1 cellular context compared by ENCODE assay signal in the genomic region with DNA sequence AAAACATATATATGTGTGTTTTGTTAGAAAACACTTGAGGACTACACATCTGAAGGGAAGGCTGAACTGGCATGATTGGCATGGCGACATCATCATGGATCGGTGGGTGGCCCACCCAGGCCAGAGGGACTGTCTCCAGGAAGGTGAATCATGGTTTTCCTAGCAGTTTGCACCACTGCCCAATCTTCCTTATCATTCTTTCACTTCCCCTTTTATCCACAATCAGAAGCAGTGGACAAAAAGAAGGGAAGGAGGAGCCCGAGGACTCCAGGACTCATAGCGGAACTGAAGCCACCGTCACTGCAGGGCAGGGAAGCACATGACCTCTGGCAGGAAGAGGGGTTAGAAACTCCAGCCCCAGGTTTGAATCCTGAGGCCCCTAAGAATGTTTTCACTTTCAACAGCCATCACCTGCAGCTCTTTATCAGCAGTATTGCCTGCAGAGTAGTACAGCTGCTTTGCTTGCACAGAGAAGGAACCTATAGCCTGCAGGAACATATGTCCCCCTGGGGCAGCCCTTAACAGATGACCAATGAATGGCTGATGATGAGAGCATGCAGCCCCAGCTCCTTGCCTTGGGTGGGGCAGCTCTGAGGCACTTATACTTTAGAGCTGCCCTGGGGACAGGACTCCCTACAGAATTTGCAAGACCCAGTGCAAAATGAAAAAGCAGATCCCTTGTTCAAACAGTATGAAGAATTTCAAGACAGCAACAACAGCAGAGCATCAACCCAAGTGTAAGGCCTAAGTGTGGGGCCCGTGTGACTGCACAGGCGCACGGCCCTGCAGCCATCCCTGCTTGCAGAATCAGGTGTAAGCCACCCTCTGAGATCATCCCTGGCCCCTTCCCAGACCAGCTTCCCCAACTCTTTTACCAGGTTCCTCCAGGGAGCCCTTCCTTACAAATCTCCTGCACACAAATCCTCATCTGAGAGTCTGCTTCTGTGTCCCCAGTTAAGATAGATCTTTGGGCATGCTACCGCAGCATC.
TF ChIP-seq lines count a peak whose summit lies in the region.

No MANE protein-coding gene starts in this region.

TF ChIP-seq in GM12878, 131 proteins besides CTCF, POLR2A, EP300 and RAD21 (continued from another document and continues in another):
- TF ChIP-seq CREB1 (IDR thresholded peaks at IDR 0.05; ENCODE audit: low read depth) (peak; percentile 36; the same call in 1 of the 2 replicates), RBBP5 (conservative IDR thresholded peaks at IDR 0.05) (no peak), ESRRA (IDR thresholded peaks at IDR 0.05; ENCODE audit: low read length) (no peak), ZBTB33 (IDR thresholded peaks at IDR 0.05) (no peak), MYC (IDR thresholded peaks at IDR 0.05; ENCODE audit: insufficient read depth, insufficient read length, insufficient replicate concordance, low read length, severe bottlenecking) (no peak), MEF2A (IDR thresholded peaks at IDR 0.05; ENCODE audit: insufficient read depth, low read depth, low read length) (no peak), POLR2AphosphoS2 (IDR thresholded peaks at IDR 0.05; ENCODE audit: low read depth, low read length) (no peak), YY1 (IDR thresholded peaks at IDR 0.05; ENCODE audit: low read depth, low read length) (no peak), E4F1 (IDR thresholded peaks at IDR 0.05; ENCODE audit: borderline replicate concordance, partially characterized antibody) (no peak), TCF3 (IDR thresholded peaks at IDR 0.05; ENCODE audit: borderline replicate concordance, insufficient read depth, low read depth, low read length) (no peak), RAD51 (IDR thresholded peaks at IDR 0.05) (0 out of 2 replicates have a peak, but pooled peaks have one; percentile 53), MTA3 (IDR thresholded peaks at IDR 0.05; ENCODE audit: borderline replicate concordance, low read length) (0 out of 2 replicates have a peak, but pooled peaks have one; percentile 29), BMI1 (IDR thresholded peaks at IDR 0.05; ENCODE audit: borderline replicate concordance) (no peak), CHD2 (IDR thresholded peaks at IDR 0.05; ENCODE audit: borderline replicate concordance, low read depth, low read length) (no peak), BCLAF1 (IDR thresholded peaks at IDR 0.05) (no peak), GATAD2B (conservative IDR thresholded peaks at IDR 0.05; ENCODE audit: low read depth) (no peak), SKIL (IDR thresholded peaks at IDR 0.05; ENCODE audit: low read depth, poor library complexity, severe bottlenecking) (no peak), SREBF1 (IDR thresholded peaks at IDR 0.05; ENCODE audit: low read length) (no peak), JUNB (IDR thresholded peaks at IDR 0.05) (peak; percentile 11; the same call in 1 of the 2 replicates), IRF3 (IDR thresholded peaks at IDR 0.05) (no peak), USF1 (IDR thresholded peaks at IDR 0.05; ENCODE audit: borderline replicate concordance, extremely low read length, insufficient read depth, low read depth, low read length) (no peak), HDAC6 (IDR thresholded peaks at IDR 0.05; ENCODE audit: unreplicated experiment) (no peak), TBL1XR1 (IDR thresholded peaks at IDR 0.05; ENCODE audit: low read depth, low read length) (no peak), ZNF24 (IDR thresholded peaks at IDR 0.05) (no peak), RB1 (IDR thresholded peaks at IDR 0.05; ENCODE audit: borderline replicate concordance) (no peak), ZBED1 (IDR thresholded peaks at IDR 0.05; ENCODE audit: borderline replicate concordance) (no peak)
- TF ChIP-seq, protein P1, sequence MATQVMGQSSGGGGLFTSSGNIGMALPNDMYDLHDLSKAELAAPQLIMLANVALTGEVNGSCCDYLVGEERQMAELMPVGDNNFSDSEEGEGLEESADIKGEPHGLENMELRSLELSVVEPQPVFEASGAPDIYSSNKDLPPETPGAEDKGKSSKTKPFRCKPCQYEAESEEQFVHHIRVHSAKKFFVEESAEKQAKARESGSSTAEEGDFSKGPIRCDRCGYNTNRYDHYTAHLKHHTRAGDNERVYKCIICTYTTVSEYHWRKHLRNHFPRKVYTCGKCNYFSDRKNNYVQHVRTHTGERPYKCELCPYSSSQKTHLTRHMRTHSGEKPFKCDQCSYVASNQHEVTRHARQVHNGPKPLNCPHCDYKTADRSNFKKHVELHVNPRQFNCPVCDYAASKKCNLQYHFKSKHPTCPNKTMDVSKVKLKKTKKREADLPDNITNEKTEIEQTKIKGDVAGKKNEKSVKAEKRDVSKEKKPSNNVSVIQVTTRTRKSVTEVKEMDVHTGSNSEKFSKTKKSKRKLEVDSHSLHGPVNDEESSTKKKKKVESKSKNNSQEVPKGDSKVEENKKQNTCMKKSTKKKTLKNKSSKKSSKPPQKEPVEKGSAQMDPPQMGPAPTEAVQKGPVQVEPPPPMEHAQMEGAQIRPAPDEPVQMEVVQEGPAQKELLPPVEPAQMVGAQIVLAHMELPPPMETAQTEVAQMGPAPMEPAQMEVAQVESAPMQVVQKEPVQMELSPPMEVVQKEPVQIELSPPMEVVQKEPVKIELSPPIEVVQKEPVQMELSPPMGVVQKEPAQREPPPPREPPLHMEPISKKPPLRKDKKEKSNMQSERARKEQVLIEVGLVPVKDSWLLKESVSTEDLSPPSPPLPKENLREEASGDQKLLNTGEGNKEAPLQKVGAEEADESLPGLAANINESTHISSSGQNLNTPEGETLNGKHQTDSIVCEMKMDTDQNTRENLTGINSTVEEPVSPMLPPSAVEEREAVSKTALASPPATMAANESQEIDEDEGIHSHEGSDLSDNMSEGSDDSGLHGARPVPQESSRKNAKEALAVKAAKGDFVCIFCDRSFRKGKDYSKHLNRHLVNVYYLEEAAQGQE (IDR thresholded peaks at IDR 0.05; ENCODE audit: low read depth, low read length) = no peak
- TF ChIP-seq, protein P2, sequence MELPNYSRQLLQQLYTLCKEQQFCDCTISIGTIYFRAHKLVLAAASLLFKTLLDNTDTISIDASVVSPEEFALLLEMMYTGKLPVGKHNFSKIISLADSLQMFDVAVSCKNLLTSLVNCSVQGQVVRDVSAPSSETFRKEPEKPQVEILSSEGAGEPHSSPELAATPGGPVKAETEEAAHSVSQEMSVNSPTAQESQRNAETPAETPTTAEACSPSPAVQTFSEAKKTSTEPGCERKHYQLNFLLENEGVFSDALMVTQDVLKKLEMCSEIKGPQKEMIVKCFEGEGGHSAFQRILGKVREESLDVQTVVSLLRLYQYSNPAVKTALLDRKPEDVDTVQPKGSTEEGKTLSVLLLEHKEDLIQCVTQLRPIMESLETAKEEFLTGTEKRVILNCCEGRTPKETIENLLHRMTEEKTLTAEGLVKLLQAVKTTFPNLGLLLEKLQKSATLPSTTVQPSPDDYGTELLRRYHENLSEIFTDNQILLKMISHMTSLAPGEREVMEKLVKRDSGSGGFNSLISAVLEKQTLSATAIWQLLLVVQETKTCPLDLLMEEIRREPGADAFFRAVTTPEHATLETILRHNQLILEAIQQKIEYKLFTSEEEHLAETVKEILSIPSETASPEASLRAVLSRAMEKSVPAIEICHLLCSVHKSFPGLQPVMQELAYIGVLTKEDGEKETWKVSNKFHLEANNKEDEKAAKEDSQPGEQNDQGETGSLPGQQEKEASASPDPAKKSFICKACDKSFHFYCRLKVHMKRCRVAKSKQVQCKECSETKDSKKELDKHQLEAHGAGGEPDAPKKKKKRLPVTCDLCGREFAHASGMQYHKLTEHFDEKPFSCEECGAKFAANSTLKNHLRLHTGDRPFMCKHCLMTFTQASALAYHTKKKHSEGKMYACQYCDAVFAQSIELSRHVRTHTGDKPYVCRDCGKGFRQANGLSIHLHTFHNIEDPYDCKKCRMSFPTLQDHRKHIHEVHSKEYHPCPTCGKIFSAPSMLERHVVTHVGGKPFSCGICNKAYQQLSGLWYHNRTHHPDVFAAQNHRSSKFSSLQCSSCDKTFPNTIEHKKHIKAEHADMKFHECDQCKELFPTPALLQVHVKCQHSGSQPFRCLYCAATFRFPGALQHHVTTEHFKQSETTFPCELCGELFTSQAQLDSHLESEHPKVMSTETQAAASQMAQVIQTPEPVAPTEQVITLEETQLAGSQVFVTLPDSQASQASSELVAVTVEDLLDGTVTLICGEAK (IDR thresholded peaks at IDR 0.05; ENCODE audit: borderline replicate concordance) = no peak
- TF ChIP-seq, protein P3, sequence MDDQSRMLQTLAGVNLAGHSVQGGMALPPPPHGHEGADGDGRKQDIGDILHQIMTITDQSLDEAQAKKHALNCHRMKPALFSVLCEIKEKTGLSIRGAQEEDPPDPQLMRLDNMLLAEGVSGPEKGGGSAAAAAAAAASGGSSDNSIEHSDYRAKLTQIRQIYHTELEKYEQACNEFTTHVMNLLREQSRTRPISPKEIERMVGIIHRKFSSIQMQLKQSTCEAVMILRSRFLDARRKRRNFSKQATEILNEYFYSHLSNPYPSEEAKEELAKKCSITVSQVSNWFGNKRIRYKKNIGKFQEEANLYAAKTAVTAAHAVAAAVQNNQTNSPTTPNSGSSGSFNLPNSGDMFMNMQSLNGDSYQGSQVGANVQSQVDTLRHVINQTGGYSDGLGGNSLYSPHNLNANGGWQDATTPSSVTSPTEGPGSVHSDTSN (IDR thresholded peaks at IDR 0.05; ENCODE audit: insufficient replicate concordance, low read depth, low read length) = peak; percentile 19
